Comparison of ENCODE assay signal across 2 cellular contexts in genomic region chr2:186636800-186637795, GRCh38.
TF ChIP-seq lines count a peak whose summit lies in the region.

No MANE protein-coding gene starts in this region.

TF ChIP-seq in IMR-90, 13 proteins besides CTCF, POLR2A, EP300 and RAD21:
- TF ChIP-seq MAZ (IDR thresholded peaks at IDR 0.05; ENCODE audit: borderline replicate concordance, low read depth, low read length) = no peak
- TF ChIP-seq RCOR1 (IDR thresholded peaks at IDR 0.05; ENCODE audit: insufficient replicate concordance, low read length) = no peak
- TF ChIP-seq RFX5 (IDR thresholded peaks at IDR 0.05; ENCODE audit: low read depth, low read length) = no peak
- TF ChIP-seq ELK1 (IDR thresholded peaks at IDR 0.05; ENCODE audit: borderline replicate concordance, low read depth, low read length) = no peak
- TF ChIP-seq MXI1 (IDR thresholded peaks at IDR 0.05; ENCODE audit: borderline replicate concordance, low read depth, low read length) = no peak
- TF ChIP-seq MAFK (IDR thresholded peaks at IDR 0.05; ENCODE audit: low read depth, low read length) = peak; percentile 88
- TF ChIP-seq CHD1 (IDR thresholded peaks at IDR 0.05; ENCODE audit: low read depth, low read length) = no peak

TF ChIP-seq in WTC11, 78 proteins besides CTCF, POLR2A, EP300 and RAD21:
- TF ChIP-seq FOXJ3 (CRISPR knock-in tag; IDR thresholded peaks at IDR 0.05; ENCODE audit: borderline replicate concordance) = no peak
- TF ChIP-seq ETV6 (CRISPR knock-in tag; IDR thresholded peaks at IDR 0.05) = no peak
- TF ChIP-seq OVOL2 (CRISPR knock-in tag; IDR thresholded peaks at IDR 0.05; ENCODE audit: borderline replicate concordance) = no peak
- TF ChIP-seq ZNF281 (CRISPR knock-in tag; IDR thresholded peaks at IDR 0.05) = no peak
- no peak for TF ChIP-seq ZNF416 (CRISPR knock-in tag; IDR thresholded peaks at IDR 0.05)
- no peak for TF ChIP-seq E2F1 (CRISPR knock-in tag; IDR thresholded peaks at IDR 0.05)
- no peak for TF ChIP-seq ARID4B (CRISPR knock-in tag; IDR thresholded peaks at IDR 0.05; ENCODE audit: borderline replicate concordance)
- TF ChIP-seq USF1 (CRISPR knock-in tag; IDR thresholded peaks at IDR 0.05) = no peak
- no peak for TF ChIP-seq FOXK1 (CRISPR knock-in tag; IDR thresholded peaks at IDR 0.05)
- no peak for TF ChIP-seq CDX4 (CRISPR knock-in tag; IDR thresholded peaks at IDR 0.05; ENCODE audit: borderline replicate concordance)
